ENCODE assay signal across 22 cellular contexts in genomic region chr10:124076334-124076733, GRCh38. TPM values are rescaled to one million over a fixed set of nuclear protein-coding genes. Genes with fewer than 3 reads are reported as not detected.
DNase-seq lines count a peak whose midpoint lies in the region; ATAC-seq, FAIRE-seq and TF ChIP-seq lines count a peak whose summit lies in the region.
"Had no signal": no experiment of that assay in that cellular context is flagged by ENCODE, and none has a peak within 500 bp of the region (broad histone marks: within the 10 kb centered on the region; RNA-seq: fewer than 3 reads in every experiment).

No MANE protein-coding gene starts in this region.

- no peaks in the 10 kb centered on the region for H3K27me3 ChIP-seq in HepG2 (ENCODE audit: control insufficient read depth in 1 of 2, insufficient read depth in 2 of 2, low read length in 2 of 2)
- H3K27me3 ChIP-seq in right lobe of liver, result no peaks in the 10 kb centered on the region
- H3K27me3 ChIP-seq in neural progenitor cell, result no peaks in the 10 kb centered on the region

- intact Hi-C loops in HepG2 (cut with micrococcal nuclease; ENCODE audit: unreplicated experiment) (no loop called here), right lobe of liver (cut with DNase I) (no loop called here)

- in situ Hi-C loops in HepG2 (cut with HindIII; ENCODE audit: extremely low pct_ligation_motif_present, low pct_unique_long_range_greater_than_20kb), result no loop called here

- TF ChIP-seq CTCF in HepG2 (CRISPR knock-in tag; IDR thresholded peaks at IDR 0.05) (no peak), right lobe of liver (IDR thresholded peaks at IDR 0.05) (no peak), neural progenitor cell (IDR thresholded peaks at IDR 0.05) (no peak)

- H3K4me1 ChIP-seq in HepG2 (ENCODE audit: insufficient read depth, low read length) (peaks cover 94% of the 10 kb centered on the region), right lobe of liver (no peaks in the 10 kb centered on the region), neural progenitor cell (peaks cover 26% of the 10 kb centered on the region)

- FAIRE-seq in HepG2 (lab: Jason Lieb, UNC), result no peak
- FAIRE-seq: D721Med, endothelial cell of umbilical vein, G401.6 had no signal

- H3K36me3 Mint-ChIP-seq in neural progenitor cell, result peaks cover 6% of the 10 kb centered on the region

- H3K9me3 ChIP-seq in HepG2 (ENCODE audit: low read length), result no peaks in the 10 kb centered on the region
- H3K9me3 ChIP-seq in right lobe of liver, result no peaks in the 10 kb centered on the region
- H3K9me3 ChIP-seq in neural progenitor cell (ENCODE audit: low read depth), result no peaks in the 10 kb centered on the region
- H3K9me3 ChIP-seq: lower lobe of right lung, prostate gland had no signal

- H3F3A ChIP-seq in neural progenitor cell (ENCODE audit: low read depth), result peaks cover 24% of the 10 kb centered on the region

- peaks cover 9% of the 10 kb centered on the region for H3K9me3 Mint-ChIP-seq in neural progenitor cell
- H3K9me3 Mint-ChIP-seq: activated CD4-positive, alpha-beta T cell treated with anti-CD3 and anti-CD28 coated beads, Interleukin-2, amount 10 ng/mL, durations not matched to agents 7 days and 5 days; activated T-helper 17 cell treated with anti-CD3 and anti-CD28 coated beads, Interleukin-2, amount 50 U/mL, for 72 hours; HFFc6 had no signal

- H4K20me1 ChIP-seq in HepG2 (ENCODE audit: insufficient read depth, low read length) (peaks cover 99% of the 10 kb centered on the region), neural progenitor cell (ENCODE audit: low read depth) (peaks cover 11% of the 10 kb centered on the region)

- peaks cover 97% of the 10 kb centered on the region for H3K79me2 ChIP-seq in HepG2 (ENCODE audit: insufficient read depth, low read length)
- H3K79me2 ChIP-seq in neural progenitor cell (ENCODE audit: low read depth), result no peaks in the 10 kb centered on the region

- no peak overlapping the region for H3K9ac ChIP-seq in HepG2 (ENCODE audit: insufficient read depth, low read depth, low read length)
- H3K9ac ChIP-seq in neural progenitor cell, result no peak overlapping the region

- H3K4me2 ChIP-seq in HepG2 (ENCODE audit: low read depth, low read length), result no peak overlapping the region
- peak overlapping the region; percentile 71 for H3K4me2 ChIP-seq in neural progenitor cell

- WGBS in HepG2 (ENCODE audit: low lambda C conversion rate), result 98% methylated on average over 5 of the region's 9 CpGs
- 65% methylated on average over 4 of the region's 9 CpGs for WGBS in right lobe of liver (ENCODE audit: insufficient coverage, low coverage, low lambda C conversion rate, missing lambda C conversion rate)

- H2AFZ ChIP-seq in HepG2 (ENCODE audit: low read length) (no peak overlapping the region), neural progenitor cell (replicated peaks) (no peak overlapping the region)

- DNase-seq in HepG2 (ENCODE audit: low spot score) (no peak), right lobe of liver (no peak), dermis blood vessel endothelial cell (peak; percentile 21), neural progenitor cell (ENCODE audit: low spot score) (no peak), cerebellum (ENCODE audit: low spot score) (no peak), NCI-H1436 (lab: John Stamatoyannopoulos, UW) (no peak)
- DNase-seq: 8988T; activated CD4-positive, alpha-beta T cell treated with anti-CD3 and anti-CD28 coated beads, Interleukin-2, amount 10 ng/mL, durations not matched to agents 7 days and 5 days; cortex of kidney; HFFc6; hippocampal formation; lower lobe of right lung; NCI-H1417 treated with DMSO at 0.1 percent for 48 hours; NCI-H526 treated with DMSO at 0.1 percent for 48 hours had no signal

- no peak for TF ChIP-seq RAD21 in HepG2 (CRISPR knock-in tag; IDR thresholded peaks at IDR 0.05)

- H3K27ac ChIP-seq in HepG2 (ENCODE audit: extremely low read length, insufficient read depth, low read length) (no peak overlapping the region), right lobe of liver (no peak overlapping the region), neural progenitor cell (no peak overlapping the region)
- H3K27ac ChIP-seq: lower lobe of right lung had no signal

- peak overlapping the region; percentile 93 for H3K27ac Mint-ChIP-seq in neural progenitor cell
- H3K27ac Mint-ChIP-seq: activated CD4-positive, alpha-beta T cell treated with anti-CD3 and anti-CD28 coated beads, Interleukin-2, amount 10 ng/mL, durations not matched to agents 7 days and 5 days; activated T-helper 17 cell treated with anti-CD3 and anti-CD28 coated beads, Interleukin-2, amount 50 U/mL, for 72 hours; HFFc6 had no signal

- POLR2A ChIA-PET in HepG2 (lab: Yijun Ruan, JAX), result no interaction called here

- H3K4me3 ChIP-seq in HepG2 (replicated peaks in 1 of 3; ENCODE audit: insufficient read depth in 1 of 3, low read depth in 2 of 3, low read length in 3 of 3), result no peak overlapping the region
- H3K4me3 ChIP-seq in right lobe of liver, result no peak overlapping the region
- H3K4me3 ChIP-seq in neural progenitor cell, result no peak overlapping the region
- H3K4me3 ChIP-seq: lower lobe of right lung, prostate gland had no signal

- CTCF ChIA-PET in HepG2 (lab: Yijun Ruan, JAX; ENCODE audit: low intra/inter-chr PET ratio, low total read pairs), result no interaction called here

- H3K4me1 Mint-ChIP-seq in neural progenitor cell, result peaks cover 87% of the 10 kb centered on the region

- no TSS peak for BruUV-seq in HepG2 (replicated peaks; lab: Mats Ljungman, UMichigan)

- TF ChIP-seq POLR2A in HepG2 (IDR thresholded peaks at IDR 0.05; ENCODE audit: insufficient read depth in 1 of 2, low read depth in 2 of 2, low read length in 2 of 2) (no peak), right lobe of liver (IDR thresholded peaks at IDR 0.05) (no peak)

- ATAC-seq in HepG2, result no peak
- no peak for ATAC-seq in right lobe of liver
- no peak for ATAC-seq in GM19395 (IDR thresholded peaks at IDR 0.05; ENCODE audit: unreplicated experiment)
- no peak for ATAC-seq in GM19463 (IDR thresholded peaks at IDR 0.05; ENCODE audit: unreplicated experiment)
- ATAC-seq: activated T-helper 17 cell treated with anti-CD3 and anti-CD28 coated beads, Interleukin-2, amount 50 U/mL, for 72 hours; lower lobe of right lung; Right ventricle myocardium inferior had no signal

- H3K36me3 ChIP-seq in HepG2 (replicated peaks in 1 of 2; ENCODE audit: control insufficient read depth in 1 of 2, insufficient read depth in 2 of 2, low read length in 2 of 2) (peaks cover 15 to 33% of the 10 kb centered on the region in 2 experiments), right lobe of liver (no peaks in the 10 kb centered on the region), neural progenitor cell (no peaks in the 10 kb centered on the region)
- H3K36me3 ChIP-seq: lower lobe of right lung, prostate gland had no signal

- TF ChIP-seq EP300 in HepG2 (IDR thresholded peaks at IDR 0.05; ENCODE audit: low read depth in 2 of 2, low read length in 2 of 2), result no peak
- no peak for TF ChIP-seq EP300 in HepG2 (CRISPR knock-in tag; IDR thresholded peaks at IDR 0.05; ENCODE audit: borderline replicate concordance)

- H3K27me3 Mint-ChIP-seq in neural progenitor cell (ENCODE audit: insufficient read depth, low read depth), result peaks cover 7% of the 10 kb centered on the region

- H3K4me3 Mint-ChIP-seq in neural progenitor cell, result peak overlapping the region; percentile 31
- H3K4me3 Mint-ChIP-seq: activated CD4-positive, alpha-beta T cell treated with anti-CD3 and anti-CD28 coated beads, Interleukin-2, amount 10 ng/mL, durations not matched to agents 7 days and 5 days; activated T-helper 17 cell treated with anti-CD3 and anti-CD28 coated beads, Interleukin-2, amount 50 U/mL, for 72 hours; HFFc6 had no signal

TF ChIP-seq in HepG2, 621 proteins besides CTCF, POLR2A, EP300 and RAD21 (continues in another document):
- TF ChIP-seq ZBTB33 (CRISPR knock-in tag; IDR thresholded peaks at IDR 0.05), result peak; percentile 46; the same call in 1 of the 2 replicates

RNA-seq across cellular contexts. Expression of gene CHST15, which starts 17.1 kb away (rescaled TPM):
- total RNA-seq in HepG2 (2016; rRNA removed; fragmentation: Illumina TruSeq; extraction: Trizol) (1.1 and 1.4 TPM in 2 replicates), right lobe of liver (10 to 100 TPM in 5 of 6 experiments, 1 to 10 TPM in 1; 9.2 to 25.8 (median 11.8) TPM), dermis blood vessel endothelial cell (93.0 and 99.0 TPM in 2 replicates), neural progenitor cell (ENCODE audit: low replicate concordance) (0.54 and 0.59 TPM in 2 replicates), cerebellum (36.7 TPM)
- 1.0 and 1.2 TPM in 2 replicates for total RNA-seq in HepG2 (2016; cell fraction: cytosol; rRNA removed; fragmentation: Illumina TruSeq; extraction: Trizol; ENCODE audit: low read depth)
- total RNA-seq in HepG2 (2016; cell fraction: insoluble cytoplasmic fraction; rRNA removed; fragmentation: Illumina TruSeq; extraction: Trizol), result 1.4 and 1.5 TPM in 2 replicates
- total RNA-seq in HepG2 (2016; cell fraction: membrane; rRNA removed; fragmentation: Illumina TruSeq; extraction: Trizol), result 2.7 and 2.9 TPM in 2 replicates
- total RNA-seq in HepG2 (2016; cell fraction: nucleus; rRNA removed; fragmentation: Illumina TruSeq; extraction: Trizol), result 1.1 and 1.9 TPM in 2 replicates
- polyA plus RNA-seq in HepG2 (2011; rRNA removed), result 94.7 and 113 TPM in 2 replicates
- 101 and 112 TPM in 2 replicates for polyA plus RNA-seq in HepG2 (2011; cell fraction: cytosol; rRNA removed)
- polyA plus RNA-seq in HepG2 (2011; cell fraction: nucleus; rRNA removed), result 181 and 188 TPM in 2 replicates
- 46.0 and 71.6 TPM in 2 replicates for polyA plus RNA-seq in HepG2 (2012)
- 0.27 and 0.52 TPM in 2 replicates for polyA plus RNA-seq in HepG2 (2016; cell fraction: cytosol; fragmentation: Illumina TruSeq; extraction: Trizol; ENCODE audit: low read depth)
- polyA plus RNA-seq in HepG2 (2016; cell fraction: insoluble cytoplasmic fraction; fragmentation: Illumina TruSeq; extraction: Trizol; ENCODE audit: low read depth), result 1.4 TPM in 2 replicates
- polyA plus RNA-seq in HepG2 (2016; cell fraction: membrane; fragmentation: Illumina TruSeq; extraction: Trizol; ENCODE audit: low read depth), result 0.68 and 0.92 TPM in 2 replicates
- polyA plus RNA-seq in HepG2 (2016; cell fraction: nucleus; fragmentation: Illumina TruSeq; extraction: Trizol; ENCODE audit: insufficient read depth, low read depth), result 1.1 and 1.9 TPM in 2 replicates
- polyA minus RNA-seq in HepG2 (2011; rRNA and poly(A)+ RNA removed; ENCODE audit: low replicate concordance), result 10.5 and 261 TPM in 2 replicates
- polyA minus RNA-seq in HepG2 (2011; cell fraction: cytosol; rRNA and poly(A)+ RNA removed), result 111 and 123 TPM in 2 replicates
- 241 and 251 TPM in 2 replicates for polyA minus RNA-seq in HepG2 (2011; cell fraction: nucleus; rRNA and poly(A)+ RNA removed)
- total RNA-seq: activated CD4-positive, alpha-beta T cell treated with anti-CD3 and anti-CD28 coated beads, Interleukin-2, amount 10 ng/mL, durations not matched to agents 7 days and 5 days had no signal
